12 cellular contexts compared by ENCODE assay signal in the genomic region with DNA sequence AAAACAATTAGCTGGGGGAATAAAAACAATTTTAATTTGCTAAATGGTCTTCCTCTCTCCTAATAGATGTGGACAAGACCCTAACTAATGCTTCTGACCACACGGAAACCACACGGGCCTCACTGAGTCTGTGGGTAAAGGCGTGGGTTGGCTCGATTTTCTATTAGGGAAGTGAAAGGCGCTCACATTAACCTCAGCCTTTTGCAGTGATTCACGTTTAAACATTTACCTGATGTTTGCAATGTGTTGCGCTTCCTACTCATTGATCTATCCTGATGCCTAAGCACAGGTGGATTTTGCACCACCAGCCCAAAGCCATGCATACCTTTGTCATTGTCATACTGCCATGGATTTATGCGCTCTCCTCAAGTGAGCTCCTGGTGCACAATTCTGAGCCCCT. TPM values are rescaled to one million over a fixed set of nuclear protein-coding genes. Genes with fewer than 3 reads are reported as not detected.
A peak's percentile ranks its signal among the peaks of the same experiment; 100 is the strongest.
DNase-seq lines count a peak whose midpoint lies in the region; ATAC-seq and TF ChIP-seq lines count a peak whose summit lies in the region.
"Had no signal": no experiment of that assay in that cellular context is flagged by ENCODE, and none has a peak within 500 bp of the region (broad histone marks: within the 10 kb centered on the region; RNA-seq: fewer than 3 reads in every experiment).

No MANE protein-coding gene starts in this region.

- TF ChIP-seq CTCF in CD8-positive, alpha-beta T cell (IDR thresholded peaks at IDR 0.05) = no peak
- no peak for TF ChIP-seq CTCF in nephron progenitor cell (IDR thresholded peaks at IDR 0.05)

- H4K91ac ChIP-seq in mesenchymal stem cell (ENCODE audit: low read length) = no peak overlapping the region

- H3K4me3 Mint-ChIP-seq in CD8-positive, alpha-beta T cell = no peak overlapping the region
- H3K4me3 Mint-ChIP-seq in nephron progenitor cell = no peak overlapping the region

- 94% methylated on average over 8 of the region's 8 CpGs for WGBS in mesenchymal stem cell

- H3K27me3 ChIP-seq in mesenchymal stem cell (ENCODE audit: control insufficient read depth in 1 of 2, insufficient read depth in 1 of 2, low read length in 2 of 2) = no peaks in the 10 kb centered on the region
- no peaks in the 10 kb centered on the region for H3K27me3 ChIP-seq in CD8-positive, alpha-beta T cell (ENCODE audit: insufficient read depth, low read length)
- H3K27me3 ChIP-seq: hepatocyte had no signal

- H3K4me1 ChIP-seq in mesenchymal stem cell (ENCODE audit: control insufficient read depth, insufficient read depth, low read depth, low read length) = peaks cover 4% of the 10 kb centered on the region
- no peaks in the 10 kb centered on the region for H3K4me1 ChIP-seq in CD8-positive, alpha-beta T cell (ENCODE audit: insufficient read depth, low read length)

- peaks cover 9% of the 10 kb centered on the region for H3K27me3 Mint-ChIP-seq in CD8-positive, alpha-beta T cell (ENCODE audit: low read depth)
- peaks cover 6% of the 10 kb centered on the region for H3K27me3 Mint-ChIP-seq in nephron progenitor cell (ENCODE audit: low read depth, poor library complexity)

- no peak overlapping the region for H3K27ac ChIP-seq in mesenchymal stem cell (ENCODE audit: low read length, poor library complexity, severe bottlenecking)
- no peak overlapping the region for H3K27ac ChIP-seq in CD8-positive, alpha-beta T cell (ENCODE audit: low read depth, low read length)
- H3K27ac ChIP-seq: hepatocyte had no signal

- POLR2A ChIA-PET in CD8-positive, alpha-beta T cell (lab: Charles Lee) = no interaction called here

- H3K36me3 Mint-ChIP-seq in CD8-positive, alpha-beta T cell = no peaks in the 10 kb centered on the region
- H3K36me3 Mint-ChIP-seq in nephron progenitor cell (ENCODE audit: low read depth) = no peaks in the 10 kb centered on the region
- H3K36me3 Mint-ChIP-seq: CD14-positive monocyte had no signal

- H3K23ac ChIP-seq in mesenchymal stem cell (ENCODE audit: low read length in 2 of 2) = no peak overlapping the region

- ATAC-seq in GM18508 (IDR thresholded peaks at IDR 0.05; ENCODE audit: insufficient read depth, unreplicated experiment) (peak; percentile 98), GM21381 (IDR thresholded peaks at IDR 0.05; ENCODE audit: unreplicated experiment) (peak; percentile 99), HG03025 (IDR thresholded peaks at IDR 0.05; ENCODE audit: low FRiP score, unreplicated experiment) (peak; percentile 98)
- ATAC-seq in CD8-positive, alpha-beta T cell = no peak

- no peaks in the 10 kb centered on the region for H3K9me3 Mint-ChIP-seq in CD8-positive, alpha-beta T cell
- H3K9me3 Mint-ChIP-seq in nephron progenitor cell = no peaks in the 10 kb centered on the region

- no peak overlapping the region for H3K4me3 ChIP-seq in mesenchymal stem cell (ENCODE audit: insufficient read depth in 1 of 2, low read depth in 1 of 2, low read length in 2 of 2)
- no peak overlapping the region for H3K4me3 ChIP-seq in CD8-positive, alpha-beta T cell (ENCODE audit: low read depth, low read length)
- H3K4me3 ChIP-seq: hepatocyte had no signal

- H3K27ac Mint-ChIP-seq in CD8-positive, alpha-beta T cell = no peak overlapping the region
- H3K27ac Mint-ChIP-seq in nephron progenitor cell = no peak overlapping the region

- H2BK5ac ChIP-seq in mesenchymal stem cell (ENCODE audit: low read depth, low read length, poor library complexity, severe bottlenecking) = no peak overlapping the region

- intact Hi-C loops in CD8-positive, alpha-beta T cell (cut with DNase I, micrococcal nuclease) = no loop called here

- H3K9me3 ChIP-seq in mesenchymal stem cell (ENCODE audit: control insufficient read depth, low read length) = no peaks in the 10 kb centered on the region
- H3K9me3 ChIP-seq in CD8-positive, alpha-beta T cell (ENCODE audit: low read length) = no peaks in the 10 kb centered on the region

- H4K8ac ChIP-seq in mesenchymal stem cell (ENCODE audit: low read length) = no peak overlapping the region

- H3K14ac ChIP-seq in mesenchymal stem cell (ENCODE audit: low read length in 2 of 2) = no peak overlapping the region

- H3K79me1 ChIP-seq in mesenchymal stem cell (replicated peaks; ENCODE audit: low read length, poor library complexity, severe bottlenecking) = no peaks in the 10 kb centered on the region

- no peak overlapping the region for H2BK12ac ChIP-seq in mesenchymal stem cell (ENCODE audit: low read length in 2 of 2)

- H2BK15ac ChIP-seq in mesenchymal stem cell (ENCODE audit: low read depth, poor library complexity, severe bottlenecking) = no peak overlapping the region

- CTCF ChIA-PET in CD8-positive, alpha-beta T cell (lab: Charles Lee) = no interaction called here

- no peak overlapping the region for H3K4ac ChIP-seq in mesenchymal stem cell (ENCODE audit: low read depth in 1 of 2, low read length in 2 of 2)

- H3K36me3 ChIP-seq in mesenchymal stem cell (ENCODE audit: control insufficient read depth in 1 of 2, insufficient read depth in 2 of 2, low read depth in 1 of 2, low read length in 2 of 2) = no peaks in the 10 kb centered on the region
- no peaks in the 10 kb centered on the region for H3K36me3 ChIP-seq in CD8-positive, alpha-beta T cell (ENCODE audit: insufficient read depth, low read length)

- no peak overlapping the region for H3K18ac ChIP-seq in mesenchymal stem cell (ENCODE audit: low read depth in 1 of 2, low read length in 2 of 2)

- H2AFZ ChIP-seq in mesenchymal stem cell (ENCODE audit: low read depth, low read length) = no peak overlapping the region
- H2AFZ ChIP-seq: hepatocyte had no signal

- no peak overlapping the region for H3K9ac ChIP-seq in mesenchymal stem cell (ENCODE audit: low read length)

- H2AK5ac ChIP-seq in mesenchymal stem cell (ENCODE audit: low read length, severe bottlenecking) = no peak overlapping the region

- no peak overlapping the region for H2BK120ac ChIP-seq in mesenchymal stem cell (ENCODE audit: low read depth, low read length)

- peak; percentile 10 for DNase-seq in NOMO-1 treated with dmso at 0.1 percent for 144 hours (lab: John Stamatoyannopoulos, UW; ENCODE audit: unreplicated experiment)
- DNase-seq in mesenchymal stem cell = no peak
- DNase-seq in CD8-positive, alpha-beta T cell = no peak
- DNase-seq in nephron progenitor cell = no peak
- no peak for DNase-seq in activated CD4-positive, alpha-beta T cell treated with anti-CD3 and anti-CD28 coated beads for 1 hour
- DNase-seq: activated CD4-positive, alpha-beta T cell treated with anti-CD3 and anti-CD28 coated beads, Interleukin-2, amount 50 U/mL, for 4 hours; effector CD4-positive, alpha-beta T cell had no signal

- H3K4me2 ChIP-seq in mesenchymal stem cell (ENCODE audit: low read length, poor library complexity, severe bottlenecking) = no peak overlapping the region
- H3K4me2 ChIP-seq: hepatocyte had no signal

- H3K4me1 Mint-ChIP-seq in CD8-positive, alpha-beta T cell (ENCODE audit: low read depth) = no peaks in the 10 kb centered on the region
- H3K4me1 Mint-ChIP-seq in nephron progenitor cell = peaks cover 61% of the 10 kb centered on the region

RNA-seq across cellular contexts. Expression of gene NRP2, which starts 35.6 kb away (rescaled TPM):
- 87.1 TPM for polyA plus RNA-seq in mesenchymal stem cell (2013, experiment 1 of 2)
- polyA plus RNA-seq in mesenchymal stem cell (2013, experiment 2 of 2) = 83.3 TPM
- total RNA-seq in CD8-positive, alpha-beta T cell = not detected
